1 cellular context compared by ENCODE assay signal in the genomic region with DNA sequence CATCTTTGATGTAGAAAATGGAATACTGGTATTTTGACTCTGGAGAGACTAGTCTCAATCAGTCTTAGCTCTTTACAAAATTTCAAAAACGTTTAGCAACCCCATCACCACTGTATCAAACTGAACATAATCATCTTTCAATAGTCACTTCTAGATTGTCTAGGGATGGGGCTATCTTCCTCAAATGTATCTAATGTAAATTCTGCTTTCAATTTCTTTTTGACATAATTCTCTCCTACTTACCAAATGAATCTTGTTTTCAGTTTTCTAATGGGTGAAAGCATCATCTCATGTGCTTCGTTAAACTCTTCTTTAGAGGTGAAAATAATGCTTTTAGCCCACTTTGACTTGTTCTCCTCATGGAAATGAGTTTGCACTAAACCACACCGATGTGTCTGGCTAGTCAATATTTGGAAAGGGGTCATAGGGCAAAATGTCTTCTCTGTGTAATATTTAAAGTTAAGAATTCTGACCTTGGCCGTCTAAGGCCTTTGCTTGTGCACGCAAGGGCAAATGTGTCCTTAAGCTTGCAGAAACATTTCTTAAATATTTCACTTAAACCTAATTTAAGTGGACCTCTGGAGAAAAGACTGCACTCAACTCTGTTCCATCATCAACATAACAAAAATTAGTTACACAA.
TF ChIP-seq lines count a peak whose summit lies in the region.

No MANE protein-coding gene starts in this region.

TF ChIP-seq in endothelial cell of umbilical vein, 7 proteins besides CTCF, POLR2A, EP300 and RAD21:
- no peak for TF ChIP-seq POLR2AphosphoS5 (IDR thresholded peaks at IDR 0.05; ENCODE audit: insufficient read depth, low read depth, low read length)
- no peak for TF ChIP-seq MYC (IDR thresholded peaks at IDR 0.05; ENCODE audit: low read depth, low read length)
- no peak for TF ChIP-seq GATA2 (IDR thresholded peaks at IDR 0.05; ENCODE audit: insufficient read depth, insufficient read length, low read depth, low read length)
- TF ChIP-seq FOS (IDR thresholded peaks at IDR 0.05; ENCODE audit: borderline replicate concordance, insufficient read depth, low read length), result no peak
- TF ChIP-seq JUN (IDR thresholded peaks at IDR 0.05; ENCODE audit: borderline replicate concordance, insufficient read depth, insufficient read length, low read depth), result no peak
- TF ChIP-seq, protein P1, sequence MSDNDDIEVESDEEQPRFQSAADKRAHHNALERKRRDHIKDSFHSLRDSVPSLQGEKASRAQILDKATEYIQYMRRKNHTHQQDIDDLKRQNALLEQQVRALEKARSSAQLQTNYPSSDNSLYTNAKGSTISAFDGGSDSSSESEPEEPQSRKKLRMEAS (IDR thresholded peaks at IDR 0.05; ENCODE audit: insufficient read depth, insufficient read length), result no peak
- TF ChIP-seq EZH2 (IDR thresholded peaks at IDR 0.05; ENCODE audit: borderline replicate concordance, low read depth, low read length, severe bottlenecking), result no peak
